8 cellular contexts compared by ENCODE assay signal in the genomic region with DNA sequence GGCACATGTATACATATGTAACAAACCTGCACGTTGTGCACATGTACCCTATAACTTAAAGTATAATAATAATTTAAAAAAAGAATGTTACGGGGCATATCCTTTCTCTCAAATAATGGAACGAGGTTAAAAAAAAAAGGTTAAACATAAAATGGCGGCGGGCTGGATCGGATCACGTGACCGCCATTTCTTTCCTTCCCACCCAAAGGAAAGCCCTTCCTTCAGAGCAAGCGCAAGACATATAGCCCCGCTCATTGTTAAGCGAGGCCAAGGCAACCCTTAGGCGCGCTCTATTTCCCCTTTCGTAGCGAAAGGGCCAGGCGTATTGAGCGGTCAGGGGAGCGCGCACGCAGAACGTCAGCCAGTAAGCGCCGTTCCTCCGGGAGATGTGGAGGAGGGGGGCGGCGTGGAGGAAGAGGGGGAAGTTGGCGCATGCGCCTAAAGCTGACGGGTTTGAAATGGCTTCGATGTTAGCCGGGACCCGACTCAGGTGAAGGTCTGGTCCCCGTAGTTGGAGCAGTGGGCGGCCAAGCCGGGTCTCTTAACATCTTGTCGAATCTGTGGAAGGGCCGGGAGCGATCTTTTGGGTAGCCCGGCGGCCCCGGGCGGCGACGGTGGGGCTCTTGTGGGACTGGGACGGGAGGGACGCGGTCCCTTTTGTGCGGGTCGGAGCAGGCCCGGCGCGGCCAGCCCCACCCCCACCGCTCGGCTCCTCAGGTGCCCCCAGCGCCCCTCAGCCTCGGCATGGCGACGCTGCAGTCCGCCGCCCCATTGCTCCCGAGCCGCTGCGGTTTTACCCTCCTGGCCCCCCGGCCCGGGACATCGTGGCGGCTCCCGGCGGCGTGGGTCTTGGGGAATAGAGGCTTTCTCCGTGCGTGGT. TPM values are rescaled to one million over a fixed set of nuclear protein-coding genes. Genes with fewer than 3 reads are reported as not detected.
DNase-seq lines count a peak whose midpoint lies in the region; ATAC-seq and TF ChIP-seq lines count a peak whose summit lies in the region.

A gene with protein sequence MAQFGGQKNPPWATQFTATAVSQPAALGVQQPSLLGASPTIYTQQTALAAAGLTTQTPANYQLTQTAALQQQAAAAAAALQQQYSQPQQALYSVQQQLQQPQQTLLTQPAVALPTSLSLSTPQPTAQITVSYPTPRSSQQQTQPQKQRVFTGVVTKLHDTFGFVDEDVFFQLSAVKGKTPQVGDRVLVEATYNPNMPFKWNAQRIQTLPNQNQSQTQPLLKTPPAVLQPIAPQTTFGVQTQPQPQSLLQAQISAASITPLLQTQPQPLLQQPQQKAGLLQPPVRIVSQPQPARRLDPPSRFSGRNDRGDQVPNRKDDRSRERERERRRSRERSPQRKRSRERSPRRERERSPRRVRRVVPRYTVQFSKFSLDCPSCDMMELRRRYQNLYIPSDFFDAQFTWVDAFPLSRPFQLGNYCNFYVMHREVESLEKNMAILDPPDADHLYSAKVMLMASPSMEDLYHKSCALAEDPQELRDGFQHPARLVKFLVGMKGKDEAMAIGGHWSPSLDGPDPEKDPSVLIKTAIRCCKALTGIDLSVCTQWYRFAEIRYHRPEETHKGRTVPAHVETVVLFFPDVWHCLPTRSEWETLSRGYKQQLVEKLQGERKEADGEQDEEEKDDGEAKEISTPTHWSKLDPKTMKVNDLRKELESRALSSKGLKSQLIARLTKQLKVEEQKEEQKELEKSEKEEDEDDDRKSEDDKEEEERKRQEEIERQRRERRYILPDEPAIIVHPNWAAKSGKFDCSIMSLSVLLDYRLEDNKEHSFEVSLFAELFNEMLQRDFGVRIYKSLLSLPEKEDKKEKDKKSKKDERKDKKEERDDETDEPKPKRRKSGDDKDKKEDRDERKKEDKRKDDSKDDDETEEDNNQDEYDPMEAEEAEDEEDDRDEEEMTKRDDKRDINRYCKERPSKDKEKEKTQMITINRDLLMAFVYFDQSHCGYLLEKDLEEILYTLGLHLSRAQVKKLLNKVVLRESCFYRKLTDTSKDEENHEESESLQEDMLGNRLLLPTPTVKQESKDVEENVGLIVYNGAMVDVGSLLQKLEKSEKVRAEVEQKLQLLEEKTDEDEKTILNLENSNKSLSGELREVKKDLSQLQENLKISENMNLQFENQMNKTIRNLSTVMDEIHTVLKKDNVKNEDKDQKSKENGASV (plus strand): TSS at position 447 of the 880 bp plus-strand sequence. CDS start 1,266 bp downstream, outside the sequence.

- 0% methylated on average over 68 to 72 of the region's 72 CpGs for WGBS in heart right ventricle, 2 donors
- 0 to 1% methylated on average over 35 to 37 of the region's 72 CpGs for WGBS in upper lobe of left lung, 2 donors

- H3K9me3 Mint-ChIP-seq in T-helper 1 cell treated with Interleukin-12 subunit alpha and Interleukin-12 subunit beta and Interleukin-4 antibody, amounts not matched to agents 30 μg/mL and 1 μg/mL, for 36 hours: no peaks in the 10 kb centered on the region

- in situ Hi-C loops in GM13977 (cut with MboI; ENCODE audit: low pct_unique_long_range_greater_than_20kb, low sequenced_read_pairs, unreplicated experiment): no loop called here

- peak in 3 of 4 donors; percentile 61 to 80 (median 72) for TF ChIP-seq POLR2A in upper lobe of left lung (IDR thresholded peaks at IDR 0.05)

- ATAC-seq in HG02884 (IDR thresholded peaks at IDR 0.05; ENCODE audit: unreplicated experiment) (peak; percentile 98), heart right ventricle (peak; percentile 99), upper lobe of left lung (ENCODE audit: low FRiP score in 2 of 2) (peak; percentile 100)

- intact Hi-C loops in heart right ventricle (cut with DNase I): loop anchor here in 7 of 10 donors (1.0 to 10.0 kb wide), 6 partner anchors 166 to 386 kb away; a partner anchor contains a TSS
- intact Hi-C loops in posterior cingulate gyrus (cut with DNase I): loop anchor here (1.0 to 10.0 kb wide), 4 partner anchors 121 to 194 kb away; a partner anchor contains a TSS

- TF ChIP-seq CTCF in GM13977 (IDR thresholded peaks at IDR 0.05; ENCODE audit: extremely low read depth, insufficient read depth, missing control alignments): no peak
- TF ChIP-seq CTCF in heart right ventricle (IDR thresholded peaks at IDR 0.05): no peak
- no peak for TF ChIP-seq CTCF in upper lobe of left lung (IDR thresholded peaks at IDR 0.05)

- H3K4me1 ChIP-seq in heart right ventricle: peaks cover 5 to 19% (median 11%) of the 10 kb centered on the region in 9 donors
- H3K4me1 ChIP-seq in upper lobe of left lung: peaks cover 7 to 14% (median 10%) of the 10 kb centered on the region in 4 donors

- DNase-seq in GM13977 (ENCODE audit: low spot score) (peak; percentile 97), NCI-H1694 (lab: John Stamatoyannopoulos, UW) (peak; percentile 97), amniotic stem cell (lab: John Stamatoyannopoulos, UW) (peak; percentile 94), heart right ventricle (peak; percentile 96 to 98), posterior cingulate gyrus (peak; percentile 92 to 99 (median 94)), upper lobe of left lung (peak; percentile 94 to 96)

- H3K36me3 Mint-ChIP-seq in T-helper 1 cell treated with Interleukin-12 subunit alpha and Interleukin-12 subunit beta and Interleukin-4 antibody, amounts not matched to agents 30 μg/mL and 1 μg/mL, for 36 hours (ENCODE audit: low read depth): peaks cover 16% of the 10 kb centered on the region

- peak within 1 kb of the TSS; percentile 94 for H3K4me3 Mint-ChIP-seq in T-helper 1 cell treated with Interleukin-12 subunit alpha and Interleukin-12 subunit beta and Interleukin-4 antibody, amounts not matched to agents 30 μg/mL and 1 μg/mL, for 36 hours

- H3K27me3 ChIP-seq in heart right ventricle (no peaks in the 10 kb centered on the region), upper lobe of left lung (no peaks in the 10 kb centered on the region)

- H3K36me3 ChIP-seq in heart right ventricle (peaks cover 0 to 32% (median 16%) of the 10 kb centered on the region in 9 donors), upper lobe of left lung (peaks cover 5 to 29% (median 12%) of the 10 kb centered on the region in 4 donors)

- peaks cover 9% of the 10 kb centered on the region for H3K4me1 Mint-ChIP-seq in T-helper 1 cell treated with Interleukin-12 subunit alpha and Interleukin-12 subunit beta and Interleukin-4 antibody, amounts not matched to agents 30 μg/mL and 1 μg/mL, for 36 hours (ENCODE audit: low read depth)

- TF ChIP-seq EP300 in upper lobe of left lung (IDR thresholded peaks at IDR 0.05): peak in 1 of 4 donors; percentile 47

- peak within 1 kb of the TSS; percentile 83 to 98 (median 94) for H3K27ac ChIP-seq in heart right ventricle
- peak within 1 kb of the TSS; percentile 94 to 97 (median 94) for H3K27ac ChIP-seq in upper lobe of left lung

- no peaks in the 10 kb centered on the region for H3K9me3 ChIP-seq in heart right ventricle
- no peaks in the 10 kb centered on the region for H3K9me3 ChIP-seq in upper lobe of left lung

- peak within 1 kb of the TSS; percentile 96 for H3K27ac Mint-ChIP-seq in T-helper 1 cell treated with Interleukin-12 subunit alpha and Interleukin-12 subunit beta and Interleukin-4 antibody, amounts not matched to agents 30 μg/mL and 1 μg/mL, for 36 hours

- H3K27me3 Mint-ChIP-seq in T-helper 1 cell treated with Interleukin-12 subunit alpha and Interleukin-12 subunit beta and Interleukin-4 antibody, amounts not matched to agents 30 μg/mL and 1 μg/mL, for 36 hours (ENCODE audit: low read depth): no peaks in the 10 kb centered on the region

- H3K4me3 ChIP-seq in heart right ventricle (peak within 1 kb of the TSS; percentile 85 to 100 (median 93)), upper lobe of left lung (peak within 1 kb of the TSS; percentile 76 to 98 (median 88))

RNA-seq across cellular contexts. Expression of the gene that starts here (rescaled TPM):
- total RNA-seq in heart right ventricle (10 to 100 TPM; 23.5 to 37.1 (median 30.5) TPM), upper lobe of left lung (100 to 1,000 TPM in 1 of 6 donors, 10 to 100 TPM in 5; 30.4 to 158 (median 50.4) TPM)
- 10 to 100 TPM; 24.1 to 62.3 TPM for polyA plus RNA-seq in heart right ventricle

Comparison
In these comparisons a context has a peak if more than half of its experiments do, and no peak if none do; other contexts are left out.
1. Peak in every context shown above with its lines: DNase-seq, ATAC-seq, H3K4me3 ChIP-seq and H3K27ac ChIP-seq.